1 cellular context compared by ENCODE assay signal in the genomic region with DNA sequence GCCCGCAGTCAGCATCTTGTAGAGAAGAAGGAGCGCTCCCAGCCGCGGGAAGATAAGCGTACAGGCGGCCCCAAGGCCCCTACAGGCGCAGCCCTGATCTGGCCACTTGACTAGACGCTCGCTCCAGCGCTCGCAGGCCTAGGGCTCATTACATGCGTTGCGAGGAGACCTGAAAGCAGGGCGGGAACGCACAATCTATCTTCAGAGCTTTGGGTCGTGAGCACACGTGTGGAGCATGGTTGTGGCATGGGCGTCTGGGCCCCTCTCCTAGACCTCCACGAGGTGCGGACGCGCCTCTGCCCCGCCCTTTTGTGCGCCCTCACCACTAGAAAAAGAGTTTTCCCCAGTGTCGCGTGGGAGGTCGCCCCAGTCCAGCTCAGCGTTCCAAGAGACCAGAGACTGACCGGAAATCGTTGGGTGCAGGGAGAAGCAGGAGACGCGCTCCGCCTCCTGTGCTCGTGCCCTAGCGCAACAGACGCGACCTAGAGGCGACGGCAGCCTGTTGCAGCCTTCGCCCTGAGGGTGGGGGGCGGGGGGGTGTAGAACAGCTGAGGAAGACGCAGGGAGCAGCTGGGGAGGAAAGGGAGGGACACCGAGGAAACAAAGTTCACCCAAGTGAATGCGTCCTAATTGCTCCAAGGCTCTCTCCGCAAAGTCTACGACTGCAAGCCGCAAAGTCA.
A peak's percentile ranks its signal among the peaks of the same experiment; 100 is the strongest.
TF ChIP-seq lines count a peak whose summit lies in the region.

No MANE protein-coding gene starts in this region.

TF ChIP-seq in K562, 482 proteins besides CTCF, POLR2A, EP300 and RAD21 (continued from another document and continues in another):
- TF ChIP-seq RBFOX2 (IDR thresholded peaks at IDR 0.05; ENCODE audit: low read depth, low read length) (peak; percentile 82), E2F3 (CRISPR knock-in tag; IDR thresholded peaks at IDR 0.05) (no peak), RFX1 (IDR thresholded peaks at IDR 0.05) (peak; percentile 38; the same call in 1 of the 2 replicates), FOXK2 (conservative IDR thresholded peaks at IDR 0.05 in 1 of 2, IDR thresholded peaks at IDR 0.05 in 1 of 2; ENCODE audit: low read depth in 2 of 2) (no peak), TEAD4 (IDR thresholded peaks at IDR 0.05; ENCODE audit: low read length) (no peak), TEAD4 (CRISPR knock-in tag; IDR thresholded peaks at IDR 0.05; ENCODE audit: borderline replicate concordance) (peak; percentile 97; the same call in 1 of the 2 replicates), ZNF778 (CRISPR knock-in tag; IDR thresholded peaks at IDR 0.05) (no peak), ZNF668 (CRISPR knock-in tag; IDR thresholded peaks at IDR 0.05) (no peak), ZNF239 (CRISPR knock-in tag; IDR thresholded peaks at IDR 0.05) (no peak), KDM5B (IDR thresholded peaks at IDR 0.05; ENCODE audit: insufficient replicate concordance, low read depth, low read length) (no peak), TAF9B (IDR thresholded peaks at IDR 0.05; ENCODE audit: partially characterized antibody) (peak; percentile 11), ZNF316 (IDR thresholded peaks at IDR 0.05) (no peak), HMG20B (CRISPR knock-in tag; IDR thresholded peaks at IDR 0.05) (no peak), CREM (IDR thresholded peaks at IDR 0.05; ENCODE audit: low read depth) (0 out of 2 replicates have a peak, but pooled peaks have one; percentile 41), ATF1 (CRISPR knock-in tag; IDR thresholded peaks at IDR 0.05) (no peak), ATF1 (tag; IDR thresholded peaks at IDR 0.05) (no peak; the same call in 1 of the 2 replicates), CCNT2 (IDR thresholded peaks at IDR 0.05; ENCODE audit: borderline replicate concordance, extremely low read depth, insufficient read length, low read depth, low read length) (no peak), ZC3H8 (IDR thresholded peaks at IDR 0.05) (no peak), ZFX (CRISPR knock-in tag; IDR thresholded peaks at IDR 0.05) (peak; percentile 57), HNRNPK (IDR thresholded peaks at IDR 0.05; ENCODE audit: low read depth, low read length, poor library complexity, severe bottlenecking) (no peak), FOXJ2 (tag; IDR thresholded peaks at IDR 0.05) (no peak), ZNF224 (CRISPR knock-in tag; IDR thresholded peaks at IDR 0.05) (peak; percentile 84), NCOA2 (IDR thresholded peaks at IDR 0.05; ENCODE audit: partially characterized antibody in 2 of 2) (no peak), ZNF589 (CRISPR knock-in tag; IDR thresholded peaks at IDR 0.05; ENCODE audit: low read depth) (no peak), NR2C2 (CRISPR knock-in tag; IDR thresholded peaks at IDR 0.05) (no peak), NR2C2 (tag; IDR thresholded peaks at IDR 0.05) (no peak), CHD2 (IDR thresholded peaks at IDR 0.05; ENCODE audit: low read depth, low read length) (no peak), ZNF311 (CRISPR knock-in tag; IDR thresholded peaks at IDR 0.05) (no peak), ESRRA (IDR thresholded peaks at IDR 0.05; ENCODE audit: borderline replicate concordance, low read depth) (no peak), HNRNPLL (IDR thresholded peaks at IDR 0.05; ENCODE audit: low read depth, low read length, poor library complexity, severe bottlenecking) (peak; percentile 53), ZZZ3 (IDR thresholded peaks at IDR 0.05) (no peak), RFX7 (CRISPR knock-in tag; IDR thresholded peaks at IDR 0.05) (no peak), SMARCA5 (IDR thresholded peaks at IDR 0.05) (no peak), CHD4 (IDR thresholded peaks at IDR 0.05; ENCODE audit: insufficient read depth, insufficient replicate concordance, low read depth, low read length, poor library complexity, severe bottlenecking) (no peak), ZNF324 (CRISPR knock-in tag; IDR thresholded peaks at IDR 0.05) (no peak), L3MBTL2 (IDR thresholded peaks at IDR 0.05) (peak; percentile 84), POLR2H (tag; IDR thresholded peaks at IDR 0.05; ENCODE audit: low read depth) (no peak), ETV1 (tag; conservative IDR thresholded peaks at IDR 0.05; ENCODE audit: low read depth) (peak; percentile 83)
- TF ChIP-seq, protein P1, sequence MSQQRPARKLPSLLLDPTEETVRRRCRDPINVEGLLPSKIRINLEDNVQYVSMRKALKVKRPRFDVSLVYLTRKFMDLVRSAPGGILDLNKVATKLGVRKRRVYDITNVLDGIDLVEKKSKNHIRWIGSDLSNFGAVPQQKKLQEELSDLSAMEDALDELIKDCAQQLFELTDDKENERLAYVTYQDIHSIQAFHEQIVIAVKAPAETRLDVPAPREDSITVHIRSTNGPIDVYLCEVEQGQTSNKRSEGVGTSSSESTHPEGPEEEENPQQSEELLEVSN (IDR thresholded peaks at IDR 0.05; ENCODE audit: borderline replicate concordance in 1 of 2, extremely low read depth in 1 of 2, insufficient read depth in 1 of 2, insufficient read length in 1 of 2, low read depth in 1 of 2, low read length in 1 of 2, poor library complexity in 1 of 2, severe bottlenecking in 1 of 2), result peak; percentile 90 to 95
- TF ChIP-seq, protein P2, sequence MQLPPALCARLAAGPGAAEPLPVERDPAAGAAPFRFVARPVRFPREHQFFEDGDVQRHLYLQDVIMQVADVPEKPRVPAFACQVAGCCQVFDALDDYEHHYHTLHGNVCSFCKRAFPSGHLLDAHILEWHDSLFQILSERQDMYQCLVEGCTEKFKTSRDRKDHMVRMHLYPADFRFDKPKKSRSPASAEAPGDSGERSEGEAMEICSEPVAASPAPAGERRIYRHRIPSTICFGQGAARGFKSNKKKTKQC (CRISPR knock-in tag; IDR thresholded peaks at IDR 0.05), result peak; percentile 91
- TF ChIP-seq, protein P3, sequence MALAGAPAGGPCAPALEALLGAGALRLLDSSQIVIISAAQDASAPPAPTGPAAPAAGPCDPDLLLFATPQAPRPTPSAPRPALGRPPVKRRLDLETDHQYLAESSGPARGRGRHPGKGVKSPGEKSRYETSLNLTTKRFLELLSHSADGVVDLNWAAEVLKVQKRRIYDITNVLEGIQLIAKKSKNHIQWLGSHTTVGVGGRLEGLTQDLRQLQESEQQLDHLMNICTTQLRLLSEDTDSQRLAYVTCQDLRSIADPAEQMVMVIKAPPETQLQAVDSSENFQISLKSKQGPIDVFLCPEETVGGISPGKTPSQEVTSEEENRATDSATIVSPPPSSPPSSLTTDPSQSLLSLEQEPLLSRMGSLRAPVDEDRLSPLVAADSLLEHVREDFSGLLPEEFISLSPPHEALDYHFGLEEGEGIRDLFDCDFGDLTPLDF (CRISPR knock-in tag; IDR thresholded peaks at IDR 0.05), result no peak; the same call in 1 of the 2 replicates
- TF ChIP-seq, protein P4, sequence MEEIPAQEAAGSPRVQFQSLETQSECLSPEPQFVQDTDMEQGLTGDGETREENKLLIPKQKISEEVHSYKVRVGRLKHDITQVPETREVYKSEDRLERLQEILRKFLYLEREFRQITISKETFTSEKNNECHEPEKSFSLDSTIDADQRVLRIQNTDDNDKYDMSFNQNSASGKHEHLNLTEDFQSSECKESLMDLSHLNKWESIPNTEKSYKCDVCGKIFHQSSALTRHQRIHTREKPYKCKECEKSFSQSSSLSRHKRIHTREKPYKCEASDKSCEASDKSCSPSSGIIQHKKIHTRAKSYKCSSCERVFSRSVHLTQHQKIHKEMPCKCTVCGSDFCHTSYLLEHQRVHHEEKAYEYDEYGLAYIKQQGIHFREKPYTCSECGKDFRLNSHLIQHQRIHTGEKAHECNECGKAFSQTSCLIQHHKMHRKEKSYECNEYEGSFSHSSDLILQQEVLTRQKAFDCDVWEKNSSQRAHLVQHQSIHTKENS (CRISPR knock-in tag; IDR thresholded peaks at IDR 0.05), result no peak
- TF ChIP-seq, protein P5, sequence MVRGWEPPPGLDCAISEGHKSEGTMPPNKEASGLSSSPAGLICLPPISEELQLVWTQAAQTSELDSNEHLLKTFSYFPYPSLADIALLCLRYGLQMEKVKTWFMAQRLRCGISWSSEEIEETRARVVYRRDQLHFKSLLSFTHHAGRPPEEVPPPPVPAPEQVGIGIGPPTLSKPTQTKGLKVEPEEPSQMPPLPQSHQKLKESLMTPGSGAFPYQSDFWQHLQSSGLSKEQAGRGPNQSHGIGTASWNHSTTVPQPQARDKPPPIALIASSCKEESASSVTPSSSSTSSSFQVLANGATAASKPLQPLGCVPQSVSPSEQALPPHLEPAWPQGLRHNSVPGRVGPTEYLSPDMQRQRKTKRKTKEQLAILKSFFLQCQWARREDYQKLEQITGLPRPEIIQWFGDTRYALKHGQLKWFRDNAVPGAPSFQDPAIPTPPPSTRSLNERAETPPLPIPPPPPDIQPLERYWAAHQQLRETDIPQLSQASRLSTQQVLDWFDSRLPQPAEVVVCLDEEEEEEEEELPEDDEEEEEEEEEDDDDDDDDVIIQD (CRISPR knock-in tag; IDR thresholded peaks at IDR 0.05), result no peak
- TF ChIP-seq, protein P6, sequence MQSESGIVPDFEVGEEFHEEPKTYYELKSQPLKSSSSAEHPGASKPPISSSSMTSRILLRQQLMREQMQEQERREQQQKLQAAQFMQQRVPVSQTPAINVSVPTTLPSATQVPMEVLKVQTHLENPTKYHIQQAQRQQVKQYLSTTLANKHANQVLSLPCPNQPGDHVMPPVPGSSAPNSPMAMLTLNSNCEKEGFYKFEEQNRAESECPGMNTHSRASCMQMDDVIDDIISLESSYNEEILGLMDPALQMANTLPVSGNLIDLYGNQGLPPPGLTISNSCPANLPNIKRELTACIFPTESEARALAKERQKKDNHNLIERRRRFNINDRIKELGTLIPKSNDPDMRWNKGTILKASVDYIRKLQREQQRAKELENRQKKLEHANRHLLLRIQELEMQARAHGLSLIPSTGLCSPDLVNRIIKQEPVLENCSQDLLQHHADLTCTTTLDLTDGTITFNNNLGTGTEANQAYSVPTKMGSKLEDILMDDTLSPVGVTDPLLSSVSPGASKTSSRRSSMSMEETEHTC (IDR thresholded peaks at IDR 0.05), result no peak
- TF ChIP-seq, protein P7, sequence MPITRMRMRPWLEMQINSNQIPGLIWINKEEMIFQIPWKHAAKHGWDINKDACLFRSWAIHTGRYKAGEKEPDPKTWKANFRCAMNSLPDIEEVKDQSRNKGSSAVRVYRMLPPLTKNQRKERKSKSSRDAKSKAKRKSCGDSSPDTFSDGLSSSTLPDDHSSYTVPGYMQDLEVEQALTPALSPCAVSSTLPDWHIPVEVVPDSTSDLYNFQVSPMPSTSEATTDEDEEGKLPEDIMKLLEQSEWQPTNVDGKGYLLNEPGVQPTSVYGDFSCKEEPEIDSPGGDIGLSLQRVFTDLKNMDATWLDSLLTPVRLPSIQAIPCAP (CRISPR knock-in tag; IDR thresholded peaks at IDR 0.05; ENCODE audit: borderline replicate concordance), result no peak
- TF ChIP-seq, protein P8, sequence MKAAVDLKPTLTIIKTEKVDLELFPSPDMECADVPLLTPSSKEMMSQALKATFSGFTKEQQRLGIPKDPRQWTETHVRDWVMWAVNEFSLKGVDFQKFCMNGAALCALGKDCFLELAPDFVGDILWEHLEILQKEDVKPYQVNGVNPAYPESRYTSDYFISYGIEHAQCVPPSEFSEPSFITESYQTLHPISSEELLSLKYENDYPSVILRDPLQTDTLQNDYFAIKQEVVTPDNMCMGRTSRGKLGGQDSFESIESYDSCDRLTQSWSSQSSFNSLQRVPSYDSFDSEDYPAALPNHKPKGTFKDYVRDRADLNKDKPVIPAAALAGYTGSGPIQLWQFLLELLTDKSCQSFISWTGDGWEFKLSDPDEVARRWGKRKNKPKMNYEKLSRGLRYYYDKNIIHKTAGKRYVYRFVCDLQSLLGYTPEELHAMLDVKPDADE (conservative IDR thresholded peaks at IDR 0.05; ENCODE audit: control insufficient read depth, low read depth, low read length), result no peak
- TF ChIP-seq, protein P9, sequence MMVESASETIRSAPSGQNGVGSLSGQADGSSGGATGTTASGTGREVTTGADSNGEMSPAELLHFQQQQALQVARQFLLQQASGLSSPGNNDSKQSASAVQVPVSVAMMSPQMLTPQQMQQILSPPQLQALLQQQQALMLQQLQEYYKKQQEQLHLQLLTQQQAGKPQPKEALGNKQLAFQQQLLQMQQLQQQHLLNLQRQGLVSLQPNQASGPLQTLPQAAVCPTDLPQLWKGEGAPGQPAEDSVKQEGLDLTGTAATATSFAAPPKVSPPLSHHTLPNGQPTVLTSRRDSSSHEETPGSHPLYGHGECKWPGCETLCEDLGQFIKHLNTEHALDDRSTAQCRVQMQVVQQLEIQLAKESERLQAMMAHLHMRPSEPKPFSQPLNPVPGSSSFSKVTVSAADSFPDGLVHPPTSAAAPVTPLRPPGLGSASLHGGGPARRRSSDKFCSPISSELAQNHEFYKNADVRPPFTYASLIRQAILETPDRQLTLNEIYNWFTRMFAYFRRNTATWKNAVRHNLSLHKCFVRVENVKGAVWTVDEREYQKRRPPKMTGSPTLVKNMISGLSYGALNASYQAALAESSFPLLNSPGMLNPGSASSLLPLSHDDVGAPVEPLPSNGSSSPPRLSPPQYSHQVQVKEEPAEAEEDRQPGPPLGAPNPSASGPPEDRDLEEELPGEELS (CRISPR knock-in tag; IDR thresholded peaks at IDR 0.05; ENCODE audit: borderline replicate concordance), result peak; percentile 95; the same call in 1 of the 2 replicates
- TF ChIP-seq, protein P10, sequence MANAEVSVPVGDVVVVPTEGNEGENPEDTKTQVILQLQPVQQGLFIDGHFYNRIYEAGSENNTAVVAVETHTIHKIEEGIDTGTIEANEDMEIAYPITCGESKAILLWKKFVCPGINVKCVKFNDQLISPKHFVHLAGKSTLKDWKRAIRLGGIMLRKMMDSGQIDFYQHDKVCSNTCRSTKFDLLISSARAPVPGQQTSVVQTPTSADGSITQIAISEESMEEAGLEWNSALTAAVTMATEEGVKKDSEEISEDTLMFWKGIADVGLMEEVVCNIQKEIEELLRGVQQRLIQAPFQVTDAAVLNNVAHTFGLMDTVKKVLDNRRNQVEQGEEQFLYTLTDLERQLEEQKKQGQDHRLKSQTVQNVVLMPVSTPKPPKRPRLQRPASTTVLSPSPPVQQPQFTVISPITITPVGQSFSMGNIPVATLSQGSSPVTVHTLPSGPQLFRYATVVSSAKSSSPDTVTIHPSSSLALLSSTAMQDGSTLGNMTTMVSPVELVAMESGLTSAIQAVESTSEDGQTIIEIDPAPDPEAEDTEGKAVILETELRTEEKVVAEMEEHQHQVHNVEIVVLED (CRISPR knock-in tag; IDR thresholded peaks at IDR 0.05), result no peak
- TF ChIP-seq, protein P11, sequence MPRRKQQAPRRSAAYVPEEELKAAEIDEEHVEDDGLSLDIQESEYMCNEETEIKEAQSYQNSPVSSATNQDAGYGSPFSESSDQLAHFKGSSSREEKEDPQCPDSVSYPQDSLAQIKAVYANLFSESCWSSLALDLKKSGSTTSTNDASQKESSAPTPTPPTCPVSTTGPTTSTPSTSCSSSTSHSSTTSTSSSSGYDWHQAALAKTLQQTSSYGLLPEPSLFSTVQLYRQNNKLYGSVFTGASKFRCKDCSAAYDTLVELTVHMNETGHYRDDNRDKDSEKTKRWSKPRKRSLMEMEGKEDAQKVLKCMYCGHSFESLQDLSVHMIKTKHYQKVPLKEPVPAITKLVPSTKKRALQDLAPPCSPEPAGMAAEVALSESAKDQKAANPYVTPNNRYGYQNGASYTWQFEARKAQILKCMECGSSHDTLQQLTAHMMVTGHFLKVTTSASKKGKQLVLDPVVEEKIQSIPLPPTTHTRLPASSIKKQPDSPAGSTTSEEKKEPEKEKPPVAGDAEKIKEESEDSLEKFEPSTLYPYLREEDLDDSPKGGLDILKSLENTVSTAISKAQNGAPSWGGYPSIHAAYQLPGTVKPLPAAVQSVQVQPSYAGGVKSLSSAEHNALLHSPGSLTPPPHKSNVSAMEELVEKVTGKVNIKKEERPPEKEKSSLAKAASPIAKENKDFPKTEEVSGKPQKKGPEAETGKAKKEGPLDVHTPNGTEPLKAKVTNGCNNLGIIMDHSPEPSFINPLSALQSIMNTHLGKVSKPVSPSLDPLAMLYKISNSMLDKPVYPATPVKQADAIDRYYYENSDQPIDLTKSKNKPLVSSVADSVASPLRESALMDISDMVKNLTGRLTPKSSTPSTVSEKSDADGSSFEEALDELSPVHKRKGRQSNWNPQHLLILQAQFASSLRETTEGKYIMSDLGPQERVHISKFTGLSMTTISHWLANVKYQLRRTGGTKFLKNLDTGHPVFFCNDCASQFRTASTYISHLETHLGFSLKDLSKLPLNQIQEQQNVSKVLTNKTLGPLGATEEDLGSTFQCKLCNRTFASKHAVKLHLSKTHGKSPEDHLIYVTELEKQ (CRISPR knock-in tag; IDR thresholded peaks at IDR 0.05), result no peak
